1 cellular context compared by ENCODE assay signal in the genomic region with DNA sequence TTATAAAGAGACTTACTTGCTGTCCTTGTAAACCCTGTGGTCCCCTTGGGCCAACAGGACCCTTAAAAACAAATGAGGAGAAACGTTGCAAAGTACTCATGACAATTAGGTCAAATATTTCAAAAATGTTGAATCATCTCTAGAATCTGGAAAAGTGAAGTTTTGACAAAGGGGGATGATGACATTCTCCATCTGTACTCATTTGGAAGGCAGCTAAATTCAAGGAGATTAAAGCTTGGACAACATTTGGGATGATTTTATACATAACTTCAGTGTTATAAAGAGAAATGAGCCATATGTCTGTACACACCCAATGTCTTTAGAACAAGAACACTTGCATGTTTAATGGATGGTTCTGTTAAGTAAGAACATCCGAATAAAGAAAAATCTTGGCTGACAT.
TF ChIP-seq lines count a peak whose summit lies in the region.

No MANE protein-coding gene starts in this region.

TF ChIP-seq in SK-N-SH treated with all-trans-retinoic acid at 6 μM for 48 hours, 23 proteins besides CTCF, POLR2A, EP300 and RAD21 (continued from another document):
- TF ChIP-seq, protein P1, sequence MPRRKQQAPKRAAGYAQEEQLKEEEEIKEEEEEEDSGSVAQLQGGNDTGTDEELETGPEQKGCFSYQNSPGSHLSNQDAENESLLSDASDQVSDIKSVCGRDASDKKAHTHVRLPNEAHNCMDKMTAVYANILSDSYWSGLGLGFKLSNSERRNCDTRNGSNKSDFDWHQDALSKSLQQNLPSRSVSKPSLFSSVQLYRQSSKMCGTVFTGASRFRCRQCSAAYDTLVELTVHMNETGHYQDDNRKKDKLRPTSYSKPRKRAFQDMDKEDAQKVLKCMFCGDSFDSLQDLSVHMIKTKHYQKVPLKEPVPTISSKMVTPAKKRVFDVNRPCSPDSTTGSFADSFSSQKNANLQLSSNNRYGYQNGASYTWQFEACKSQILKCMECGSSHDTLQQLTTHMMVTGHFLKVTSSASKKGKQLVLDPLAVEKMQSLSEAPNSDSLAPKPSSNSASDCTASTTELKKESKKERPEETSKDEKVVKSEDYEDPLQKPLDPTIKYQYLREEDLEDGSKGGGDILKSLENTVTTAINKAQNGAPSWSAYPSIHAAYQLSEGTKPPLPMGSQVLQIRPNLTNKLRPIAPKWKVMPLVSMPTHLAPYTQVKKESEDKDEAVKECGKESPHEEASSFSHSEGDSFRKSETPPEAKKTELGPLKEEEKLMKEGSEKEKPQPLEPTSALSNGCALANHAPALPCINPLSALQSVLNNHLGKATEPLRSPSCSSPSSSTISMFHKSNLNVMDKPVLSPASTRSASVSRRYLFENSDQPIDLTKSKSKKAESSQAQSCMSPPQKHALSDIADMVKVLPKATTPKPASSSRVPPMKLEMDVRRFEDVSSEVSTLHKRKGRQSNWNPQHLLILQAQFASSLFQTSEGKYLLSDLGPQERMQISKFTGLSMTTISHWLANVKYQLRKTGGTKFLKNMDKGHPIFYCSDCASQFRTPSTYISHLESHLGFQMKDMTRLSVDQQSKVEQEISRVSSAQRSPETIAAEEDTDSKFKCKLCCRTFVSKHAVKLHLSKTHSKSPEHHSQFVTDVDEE (CRISPR knock-in tag; IDR thresholded peaks at IDR 0.05), result no peak
- peak; percentile 73 for TF ChIP-seq CREB5 (CRISPR knock-in tag; IDR thresholded peaks at IDR 0.05; ENCODE audit: low read depth)
- TF ChIP-seq ISL1 (CRISPR knock-in tag; IDR thresholded peaks at IDR 0.05), result peak; percentile 96
- TF ChIP-seq PATZ1 (CRISPR knock-in tag; IDR thresholded peaks at IDR 0.05; ENCODE audit: borderline replicate concordance), result no peak
- TF ChIP-seq TCF4 (CRISPR knock-in tag; IDR thresholded peaks at IDR 0.05; ENCODE audit: borderline replicate concordance), result no peak
